In genomic region chr21:25565272-25566199, GRCh38 we compare ENCODE assay signal across 1 cellular context.
A peak's percentile ranks its signal among the peaks of the same experiment; 100 is the strongest.
TF ChIP-seq lines count a peak whose summit lies in the region.

No MANE protein-coding gene starts in this region.

TF ChIP-seq in GM12878, 131 proteins besides CTCF, POLR2A, EP300 and RAD21 (continued from another document):
- TF ChIP-seq JUND (IDR thresholded peaks at IDR 0.05; ENCODE audit: low read depth, low read length) (no peak), EED (IDR thresholded peaks at IDR 0.05; ENCODE audit: low read depth) (no peak), ELK1 (IDR thresholded peaks at IDR 0.05; ENCODE audit: low read depth, low read length) (no peak), IKZF2 (IDR thresholded peaks at IDR 0.05) (no peak), ATF2 (IDR thresholded peaks at IDR 0.05; ENCODE audit: low read length) (no peak), MLLT1 (IDR thresholded peaks at IDR 0.05) (peak; percentile 30), HCFC1 (IDR thresholded peaks at IDR 0.05; ENCODE audit: low read length) (no peak), ZNF622 (IDR thresholded peaks at IDR 0.05) (no peak), HDAC6 (IDR thresholded peaks at IDR 0.05; ENCODE audit: unreplicated experiment) (peak; percentile 37), PRDM15 (CRISPR knock-in tag; IDR thresholded peaks at IDR 0.05) (no peak), CHD4 (IDR thresholded peaks at IDR 0.05) (no peak), SKIL (IDR thresholded peaks at IDR 0.05; ENCODE audit: low read depth, poor library complexity, severe bottlenecking) (no peak), SMAD5 (IDR thresholded peaks at IDR 0.05; ENCODE audit: low read depth) (peak; percentile 97), TAF1 (IDR thresholded peaks at IDR 0.05; ENCODE audit: borderline replicate concordance, low read depth, low read length) (no peak), SMARCA5 (IDR thresholded peaks at IDR 0.05) (no peak), EGR1 (IDR thresholded peaks at IDR 0.05; ENCODE audit: borderline replicate concordance in 1 of 2, low read depth in 2 of 2, low read length in 2 of 2) (no peak), TCF3 (IDR thresholded peaks at IDR 0.05; ENCODE audit: borderline replicate concordance, insufficient read depth, low read depth, low read length) (peak; percentile 63; the same call in 1 of the 2 replicates), CREB1 (IDR thresholded peaks at IDR 0.05; ENCODE audit: low read depth) (no peak), IRF5 (IDR thresholded peaks at IDR 0.05; ENCODE audit: borderline replicate concordance) (no peak), HDAC2 (IDR thresholded peaks at IDR 0.05) (no peak), RELA (IDR thresholded peaks at IDR 0.05; ENCODE audit: borderline replicate concordance, partially characterized antibody) (no peak), NR2F1 (conservative IDR thresholded peaks at IDR 0.05) (no peak), CBX3 (IDR thresholded peaks at IDR 0.05; ENCODE audit: borderline replicate concordance, low read depth) (no peak), HSF1 (IDR thresholded peaks at IDR 0.05; ENCODE audit: low read depth, low read length) (no peak), ZNF384 (IDR thresholded peaks at IDR 0.05; ENCODE audit: borderline replicate concordance, low read depth, low read length) (no peak), BMI1 (IDR thresholded peaks at IDR 0.05; ENCODE audit: borderline replicate concordance) (no peak), MTA3 (IDR thresholded peaks at IDR 0.05; ENCODE audit: borderline replicate concordance, low read length) (no peak), SMAD1 (IDR thresholded peaks at IDR 0.05; ENCODE audit: low read depth, partially characterized antibody) (peak; percentile 18), MYB (IDR thresholded peaks at IDR 0.05; ENCODE audit: borderline replicate concordance, low read depth, low read length) (no peak), SUPT20H (IDR thresholded peaks at IDR 0.05; ENCODE audit: borderline replicate concordance, control insufficient read depth, low read depth, low read length) (no peak), HDGF (IDR thresholded peaks at IDR 0.05) (no peak), E4F1 (IDR thresholded peaks at IDR 0.05; ENCODE audit: borderline replicate concordance, partially characterized antibody) (no peak), RUNX3 (IDR thresholded peaks at IDR 0.05; ENCODE audit: low read length) (no peak), USF2 (IDR thresholded peaks at IDR 0.05; ENCODE audit: borderline replicate concordance, low read depth, low read length) (no peak), CUX1 (IDR thresholded peaks at IDR 0.05; ENCODE audit: insufficient replicate concordance, low read depth, low read length) (no peak)
